Comparison of ENCODE assay signal across 34 cellular contexts in the genomic region with DNA sequence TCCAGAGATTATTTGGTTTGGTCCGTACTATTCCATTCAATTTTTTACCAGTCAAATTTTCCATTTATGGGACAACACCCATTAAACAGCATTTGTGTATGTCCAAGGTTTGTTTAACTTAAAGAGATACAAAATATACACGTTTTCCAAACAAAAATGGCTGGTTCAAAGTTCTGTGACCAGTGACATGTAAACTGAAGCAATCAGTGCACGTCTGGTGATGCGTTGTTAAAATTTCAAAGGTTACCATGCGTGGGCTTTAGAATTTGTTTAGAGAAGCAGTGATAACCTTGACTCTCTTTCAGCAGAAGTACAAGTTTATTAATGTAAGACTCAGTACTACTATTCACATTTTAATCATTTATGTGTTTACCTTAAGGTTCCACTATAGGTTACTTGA. TPM values are rescaled to one million over a fixed set of nuclear protein-coding genes. Genes with fewer than 3 reads are reported as not detected.
"Had no signal": no experiment of that assay in that cellular context is flagged by ENCODE, and none has a peak within 500 bp of the region (broad histone marks: within the 10 kb centered on the region; RNA-seq: fewer than 3 reads in every experiment).

No MANE protein-coding gene starts in this region.

- H3K36me3 Mint-ChIP-seq: mesothelial cell of epicardium, naive B cell had no signal

- H3K4me1 Mint-ChIP-seq: endodermal cell, mesothelial cell of epicardium, naive B cell had no signal

- H3K27me3 ChIP-seq: colonic mucosa, esophagus squamous epithelium, gastrocnemius medialis, heart right ventricle had no signal

- ATAC-seq: effector memory CD8-positive, alpha-beta T cell; esophagus mucosa; gastrocnemius medialis; heart right ventricle; left cardiac atrium; lower lobe of right lung; mucosa of descending colon had no signal

- H3K27me3 Mint-ChIP-seq: dendritic cell treated with granulocyte-macrophage colony-stimulating factor and Interleukin-4, amounts not matched to agents 40 ng/mL and 50 ng/mL, for 4 days; effector memory CD8-positive, alpha-beta T cell had no signal

- H3K27ac Mint-ChIP-seq: dendritic cell treated with granulocyte-macrophage colony-stimulating factor and Interleukin-4, amounts not matched to agents 40 ng/mL and 50 ng/mL, for 4 days; effector memory CD8-positive, alpha-beta T cell; endodermal cell; mesothelial cell of epicardium; naive B cell had no signal

- H3K36me3 ChIP-seq: colonic mucosa, esophagus squamous epithelium, gastrocnemius medialis, heart right ventricle, left ventricle myocardium inferior, lower lobe of right lung had no signal

- H3K4me1 ChIP-seq: colonic mucosa, esophagus squamous epithelium, gastrocnemius medialis, heart right ventricle, left ventricle myocardium inferior, lower lobe of right lung had no signal

- H3K9me3 Mint-ChIP-seq: dendritic cell treated with granulocyte-macrophage colony-stimulating factor and Interleukin-4, amounts not matched to agents 40 ng/mL and 50 ng/mL, for 4 days; effector memory CD8-positive, alpha-beta T cell; endodermal cell; mesothelial cell of epicardium; naive B cell had no signal

- H3K4me3 Mint-ChIP-seq: dendritic cell treated with granulocyte-macrophage colony-stimulating factor and Interleukin-4, amounts not matched to agents 40 ng/mL and 50 ng/mL, for 4 days; effector memory CD8-positive, alpha-beta T cell; endodermal cell; mesothelial cell of epicardium; naive B cell had no signal

- H3K4me3 ChIP-seq: colonic mucosa, esophagus squamous epithelium, gastrocnemius medialis, heart right ventricle, left ventricle myocardium inferior, lower lobe of right lung, mucosa of descending colon had no signal

- DNase-seq: colonic mucosa; cortex of kidney; effector CD8-positive, alpha-beta T cell; effector memory CD8-positive, alpha-beta T cell; endodermal cell; erythroblast; esophagus squamous epithelium; foreskin fibroblast; foreskin melanocyte; gastrocnemius medialis; glutamatergic neuron; head of caudate nucleus; heart right ventricle; hippocampal formation; left cardiac atrium; left ventricle myocardium inferior; lower lobe of right lung; mesenchymal stem cell; mucosa of descending colon; naive B cell had no signal

- H3K27ac ChIP-seq: colonic mucosa, epithelial cell of prostate, esophagus squamous epithelium, gastrocnemius medialis, heart right ventricle, left ventricle myocardium inferior, lower lobe of right lung had no signal

- FAIRE-seq: endometrium, islet of Langerhans, keratinocyte had no signal

- H3K9me3 ChIP-seq: colonic mucosa, esophagus squamous epithelium, gastrocnemius medialis, heart right ventricle, left ventricle myocardium inferior, lower lobe of right lung, mucosa of descending colon had no signal

RNA-seq across cellular contexts. Expression of gene ALB, which starts 25.2 kb away (rescaled TPM):
- total RNA-seq: dermis microvascular lymphatic vessel endothelial cell, glomerular endothelial cell, kidney epithelial cell, left ventricle myocardium inferior, lung microvascular endothelial cell, myocyte had no signal
- polyA plus RNA-seq: keratinocyte had no signal

RNA-seq across cellular contexts. Expression of gene AFP, which starts 57.1 kb away (rescaled TPM):
- total RNA-seq: dermis microvascular lymphatic vessel endothelial cell, esophagus mucosa, esophagus squamous epithelium, gastrocnemius medialis, glomerular endothelial cell, heart right ventricle, kidney epithelial cell, left cardiac atrium, left ventricle myocardium inferior, lower leg skin, lower lobe of right lung, lung microvascular endothelial cell, mesenteric fat pad, mucosa of descending colon had no signal
- polyA plus RNA-seq: heart right ventricle had no signal
